5 cellular contexts compared by ENCODE assay signal in the genomic region with DNA sequence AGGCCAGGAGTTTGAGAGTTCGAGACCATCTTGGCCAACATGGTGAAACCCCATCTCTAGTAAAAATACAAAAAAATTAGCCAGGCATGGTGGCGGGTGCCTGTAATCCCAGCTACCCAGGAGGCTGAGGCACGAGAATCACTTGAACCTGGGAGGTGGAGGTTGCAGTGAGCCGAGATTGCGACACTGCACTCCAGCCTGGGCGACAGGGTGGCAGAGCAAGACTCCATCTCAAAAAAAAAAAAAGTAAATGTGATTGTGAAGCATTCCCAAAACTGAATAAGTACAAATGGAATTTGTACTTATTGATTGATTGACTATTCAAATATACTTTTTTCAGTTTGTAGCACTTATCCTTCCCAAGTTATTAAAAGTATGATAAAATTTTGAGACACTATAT. TPM values are rescaled to one million over a fixed set of nuclear protein-coding genes. Genes with fewer than 3 reads are reported as not detected.
DNase-seq lines count a peak whose midpoint lies in the region; ATAC-seq and TF ChIP-seq lines count a peak whose summit lies in the region.
"Not testable (repeated sequence)": the region's sequence is repeated elsewhere in the genome, so short reads cannot be mapped to it uniquely, and the experiment has no call there.

No MANE protein-coding gene starts in this region.

- peak overlapping the region; percentile 77 for H3K27ac Mint-ChIP-seq in T-helper 17 cell
- peak overlapping the region; percentile 13 for H3K27ac Mint-ChIP-seq in activated naive CD4-positive, alpha-beta T cell treated with anti-CD3 and anti-CD28 coated beads, Interleukin-2, amount 10 ng/mL, durations not matched to agents 7 days and 5 days

- not testable (repeated sequence) for H3K4me1 ChIP-seq in liver (ENCODE audit: control insufficient read depth in 4 of 4, insufficient read depth in 4 of 4, low read length in 3 of 4)
- H3K4me1 ChIP-seq in osteoblast (ENCODE audit: insufficient read depth, low read length) = peaks cover 12% of the 10 kb centered on the region

- H3K27ac ChIP-seq in liver (ENCODE audit: low read depth in 1 of 2, low read length in 2 of 2); osteoblast (ENCODE audit: low read depth, low read length): not testable (repeated sequence)

- DNase-seq in T-helper 17 cell; activated naive CD4-positive, alpha-beta T cell treated with anti-CD3 and anti-CD28 coated beads, Interleukin-2, amount 10 ng/mL, durations not matched to agents 7 days and 5 days; left lobe of liver (ENCODE audit: low spot score): not testable (repeated sequence)
- peak; percentile 27 for DNase-seq in osteoblast (ENCODE audit: insufficient read length, low spot score, missing footprints)

- not testable (repeated sequence) for H3K9ac ChIP-seq in liver (ENCODE audit: low read depth in 1 of 2, low read length in 2 of 2)

- not testable (repeated sequence) for H3K4me2 ChIP-seq in osteoblast (ENCODE audit: insufficient read depth, low read length)

- not testable (repeated sequence) for H3K9me3 Mint-ChIP-seq in activated naive CD4-positive, alpha-beta T cell treated with anti-CD3 and anti-CD28 coated beads, Interleukin-2, amount 10 ng/mL, durations not matched to agents 7 days and 5 days

- not testable (repeated sequence) for H3K4me1 Mint-ChIP-seq in T-helper 17 cell; activated naive CD4-positive, alpha-beta T cell treated with anti-CD3 and anti-CD28 coated beads, Interleukin-2, amount 10 ng/mL, durations not matched to agents 7 days and 5 days

- ATAC-seq in T-helper 17 cell = not testable (repeated sequence)
- ATAC-seq in left lobe of liver = peak; percentile 67

- TF ChIP-seq RAD21 in liver (IDR thresholded peaks at IDR 0.05) = not testable (repeated sequence)

- 60% methylated on average over 6 of the region's 6 CpGs for WGBS in liver

- not testable (repeated sequence) for TF ChIP-seq CTCF in liver (IDR thresholded peaks at IDR 0.05; ENCODE audit: low read depth, low read length, missing input control); osteoblast (IDR thresholded peaks at IDR 0.05; ENCODE audit: extremely low read depth, low read depth, low read length)

- not testable (repeated sequence) for H2AFZ ChIP-seq in osteoblast (ENCODE audit: low read length)

- not testable (repeated sequence) for H3K9me3 ChIP-seq in T-helper 17 cell (ENCODE audit: control insufficient read depth, low read length, poor library complexity, severe bottlenecking); liver (ENCODE audit: control insufficient read depth in 4 of 4, low read length in 3 of 4); osteoblast (ENCODE audit: low read depth, low read length)

- H3K36me3 ChIP-seq in liver (ENCODE audit: control insufficient read depth in 4 of 4, insufficient read depth in 3 of 4, low read depth in 1 of 4, low read length in 3 of 4) (peaks cover 0 to 36% (median 25%) of the 10 kb centered on the region in 4 donors), osteoblast (ENCODE audit: insufficient read depth, low read length) (peaks cover 64% of the 10 kb centered on the region)

- not testable (repeated sequence) for H3K27me3 ChIP-seq in liver (ENCODE audit: control insufficient read depth in 4 of 4, insufficient read depth in 4 of 4, low read length in 3 of 4); osteoblast (ENCODE audit: insufficient read depth, low read length)

- H3K4me3 Mint-ChIP-seq in T-helper 17 cell; activated naive CD4-positive, alpha-beta T cell treated with anti-CD3 and anti-CD28 coated beads, Interleukin-2, amount 10 ng/mL, durations not matched to agents 7 days and 5 days: not testable (repeated sequence)

- CTCF ChIA-PET in activated naive CD4-positive, alpha-beta T cell treated with anti-CD3 and anti-CD28 coated beads, Interleukin-2, amount 10 ng/mL, durations not matched to agents 7 days and 5 days (lab: Charles Lee) = not testable (repeated sequence)

- not testable (repeated sequence) for H3K79me2 ChIP-seq in osteoblast (ENCODE audit: insufficient read depth, low read length)

- H3K4me3 ChIP-seq in liver (ENCODE audit: low read depth in 1 of 3, low read length in 3 of 3); osteoblast (ENCODE audit: insufficient read depth, low read length): not testable (repeated sequence)

- H3K36me3 Mint-ChIP-seq in T-helper 17 cell (ENCODE audit: low read depth) = not testable (repeated sequence)
- peaks cover 29% of the 10 kb centered on the region for H3K36me3 Mint-ChIP-seq in activated naive CD4-positive, alpha-beta T cell treated with anti-CD3 and anti-CD28 coated beads, Interleukin-2, amount 10 ng/mL, durations not matched to agents 7 days and 5 days

- not testable (repeated sequence) for H3K27me3 Mint-ChIP-seq in T-helper 17 cell; activated naive CD4-positive, alpha-beta T cell treated with anti-CD3 and anti-CD28 coated beads, Interleukin-2, amount 10 ng/mL, durations not matched to agents 7 days and 5 days

- not testable (repeated sequence) for H4K20me1 ChIP-seq in osteoblast (ENCODE audit: insufficient read depth, low read length)

TF ChIP-seq in liver, 16 proteins besides CTCF, POLR2A, EP300 and RAD21:
- TF ChIP-seq SP1 (IDR thresholded peaks at IDR 0.05) (peak; percentile 33), HNF4A (conservative IDR thresholded peaks at IDR 0.05) (peak; percentile 57 to 65), YY1 (IDR thresholded peaks at IDR 0.05) (peak; percentile 47), RXRA (IDR thresholded peaks at IDR 0.05) (peak; percentile 23 to 31), JUND (IDR thresholded peaks at IDR 0.05) (peak in 1 of 2 donors; percentile 9)

RNA-seq across cellular contexts. Expression of a gene that starts 7.2 kb away (rescaled TPM):
- total RNA-seq in T-helper 17 cell (10 to 100 TPM; 76.2 to 91.9 TPM), left lobe of liver (15.7 TPM), liver (10 to 100 TPM; 17.8 to 20.5 TPM), osteoblast (23.9 and 24.8 TPM in 2 replicates)
- polyA plus RNA-seq in liver = 10 to 100 TPM in 1 of 2 donors, 1 to 10 TPM in 1; 6.5 to 13.9 TPM

RNA-seq across cellular contexts. Expression of a gene that starts 26.8 kb away (rescaled TPM):
- 10 to 100 TPM; 23.2 to 31.7 TPM for total RNA-seq in T-helper 17 cell
- 10.1 TPM for total RNA-seq in left lobe of liver
- total RNA-seq in liver = 10 to 100 TPM; 13.9 to 14.1 TPM
- 1 to 10 TPM; 4.6 to 9.4 TPM for polyA plus RNA-seq in liver
- total RNA-seq in osteoblast = 29.2 and 29.3 TPM in 2 replicates
